14 cellular contexts compared by ENCODE assay signal in the genomic region with DNA sequence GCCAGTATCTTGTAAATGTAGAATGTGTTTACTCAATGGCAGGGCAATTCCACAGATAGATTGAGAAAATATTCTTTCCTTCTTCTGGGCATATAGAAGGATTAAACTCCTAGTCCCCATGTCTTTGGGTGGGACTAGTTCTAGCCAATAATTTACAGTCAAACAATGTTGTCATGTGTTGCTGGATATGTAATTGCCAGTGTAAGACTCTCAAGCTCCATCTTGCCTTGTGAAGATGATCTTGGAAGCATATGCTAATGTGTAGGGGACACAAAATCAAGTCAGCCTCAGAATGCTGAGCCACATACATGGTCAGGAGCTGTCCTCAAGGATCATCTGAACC.
DNase-seq lines count a peak whose midpoint lies in the region; ATAC-seq and TF ChIP-seq lines count a peak whose summit lies in the region.
"Had no signal": no experiment of that assay in that cellular context is flagged by ENCODE, and none has a peak within 500 bp of the region (broad histone marks: within the 10 kb centered on the region; RNA-seq: fewer than 3 reads in every experiment).

No MANE protein-coding gene starts in this region.

- H3K9me3 Mint-ChIP-seq in activated CD8-positive, alpha-beta memory T cell treated with anti-CD3 and anti-CD28 coated beads, Interleukin-2, amount 10 ng/mL, durations not matched to agents 7 days and 5 days (ENCODE audit: low read depth), result peaks cover 3% of the 10 kb centered on the region

- ATAC-seq in GM18870 (IDR thresholded peaks at IDR 0.05; ENCODE audit: unreplicated experiment) (peak; percentile 46), HG02938 (IDR thresholded peaks at IDR 0.05; ENCODE audit: unreplicated experiment) (peak; percentile 45)
- no peak for ATAC-seq in activated CD8-positive, alpha-beta memory T cell treated with anti-CD3 and anti-CD28 coated beads, Interleukin-2, amount 10 ng/mL, durations not matched to agents 7 days and 5 days
- ATAC-seq: natural killer cell had no signal

- no peak for TF ChIP-seq POLR2A in suprapubic skin (IDR thresholded peaks at IDR 0.05)

- H3K4me1 Mint-ChIP-seq in activated CD8-positive, alpha-beta memory T cell treated with anti-CD3 and anti-CD28 coated beads, Interleukin-2, amount 10 ng/mL, durations not matched to agents 7 days and 5 days, result no peaks in the 10 kb centered on the region
- H3K4me1 Mint-ChIP-seq: natural killer cell had no signal

- H3K4me1 ChIP-seq in ascending aorta, result peaks cover 0 to 5% of the 10 kb centered on the region in 2 donors
- peaks cover 8% of the 10 kb centered on the region for H3K4me1 ChIP-seq in neuron (ENCODE audit: insufficient read depth, low read length)
- H3K4me1 ChIP-seq in suprapubic skin, result no peaks in the 10 kb centered on the region

- H3K27me3 Mint-ChIP-seq in activated CD8-positive, alpha-beta memory T cell treated with anti-CD3 and anti-CD28 coated beads, Interleukin-2, amount 10 ng/mL, durations not matched to agents 7 days and 5 days, result no peaks in the 10 kb centered on the region

- no peak overlapping the region for H3K27ac Mint-ChIP-seq in activated CD8-positive, alpha-beta memory T cell treated with anti-CD3 and anti-CD28 coated beads, Interleukin-2, amount 10 ng/mL, durations not matched to agents 7 days and 5 days
- H3K27ac Mint-ChIP-seq: natural killer cell had no signal

- TF ChIP-seq CTCF in ascending aorta (IDR thresholded peaks at IDR 0.05) (no peak), suprapubic skin (IDR thresholded peaks at IDR 0.05) (no peak)

- H3K27me3 ChIP-seq in ascending aorta (no peaks in the 10 kb centered on the region), neuron (ENCODE audit: insufficient read depth, low read length) (no peaks in the 10 kb centered on the region), suprapubic skin (no peaks in the 10 kb centered on the region)
- H3K27me3 ChIP-seq: SJSA1 had no signal

- CTCF ChIA-PET in activated CD8-positive, alpha-beta memory T cell treated with anti-CD3 and anti-CD28 coated beads, Interleukin-2, amount 10 ng/mL, durations not matched to agents 7 days and 5 days (lab: Charles Lee), result no interaction called here

- no peak overlapping the region for H3K4me3 Mint-ChIP-seq in activated CD8-positive, alpha-beta memory T cell treated with anti-CD3 and anti-CD28 coated beads, Interleukin-2, amount 10 ng/mL, durations not matched to agents 7 days and 5 days
- H3K4me3 Mint-ChIP-seq: natural killer cell had no signal

- no peaks in the 10 kb centered on the region for H3K9me3 ChIP-seq in ascending aorta
- no peaks in the 10 kb centered on the region for H3K9me3 ChIP-seq in neuron (ENCODE audit: low read length)
- no peaks in the 10 kb centered on the region for H3K9me3 ChIP-seq in suprapubic skin
- H3K9me3 ChIP-seq: SJSA1 had no signal

- H3K36me3 ChIP-seq in ascending aorta (no peaks in the 10 kb centered on the region), neuron (ENCODE audit: insufficient read depth, low read length) (no peaks in the 10 kb centered on the region), suprapubic skin (no peaks in the 10 kb centered on the region)
- H3K36me3 ChIP-seq: SJSA1 had no signal

- H3K4me3 ChIP-seq in ascending aorta, result no peak overlapping the region
- H3K4me3 ChIP-seq in neuron (ENCODE audit: low read length), result no peak overlapping the region
- no peak overlapping the region for H3K4me3 ChIP-seq in suprapubic skin
- H3K4me3 ChIP-seq: SJSA1 had no signal

- no peaks in the 10 kb centered on the region for H3K36me3 Mint-ChIP-seq in activated CD8-positive, alpha-beta memory T cell treated with anti-CD3 and anti-CD28 coated beads, Interleukin-2, amount 10 ng/mL, durations not matched to agents 7 days and 5 days
- H3K36me3 Mint-ChIP-seq: natural killer cell had no signal

- intact Hi-C loops in ascending aorta (cut with DNase I), result no loop called here

- DNase-seq in ascending aorta (ENCODE audit: low spot score in 2 of 2) (no peak), anterior cingulate cortex (lab: John Stamatoyannopoulos, UW) (no peak), suprapubic skin (ENCODE audit: low spot score in 2 of 2) (no peak)
- no peak for DNase-seq in activated CD8-positive, alpha-beta memory T cell treated with anti-CD3 and anti-CD28 coated beads, Interleukin-2, amount 10 ng/mL, durations not matched to agents 7 days and 5 days
- DNase-seq: activated CD8-positive, alpha-beta memory T cell treated with anti-CD3 and anti-CD28 coated beads, Interleukin-2, amount 50 U/mL, for 48 hours; effector CD4-positive, alpha-beta T cell; natural killer cell; NCI-H146; NCI-H748 treated with DMSO at 0.1 percent for 48 hours; right cardiac atrium had no signal

- H3K27ac ChIP-seq in ascending aorta (peak overlapping the region; percentile 39 to 62), suprapubic skin (no peak overlapping the region)

- no peak for TF ChIP-seq EP300 in suprapubic skin (IDR thresholded peaks at IDR 0.05)

- H2AFZ ChIP-seq in neuron (ENCODE audit: low read depth, low read length), result peak overlapping the region; percentile 67
